In the genomic region with DNA sequence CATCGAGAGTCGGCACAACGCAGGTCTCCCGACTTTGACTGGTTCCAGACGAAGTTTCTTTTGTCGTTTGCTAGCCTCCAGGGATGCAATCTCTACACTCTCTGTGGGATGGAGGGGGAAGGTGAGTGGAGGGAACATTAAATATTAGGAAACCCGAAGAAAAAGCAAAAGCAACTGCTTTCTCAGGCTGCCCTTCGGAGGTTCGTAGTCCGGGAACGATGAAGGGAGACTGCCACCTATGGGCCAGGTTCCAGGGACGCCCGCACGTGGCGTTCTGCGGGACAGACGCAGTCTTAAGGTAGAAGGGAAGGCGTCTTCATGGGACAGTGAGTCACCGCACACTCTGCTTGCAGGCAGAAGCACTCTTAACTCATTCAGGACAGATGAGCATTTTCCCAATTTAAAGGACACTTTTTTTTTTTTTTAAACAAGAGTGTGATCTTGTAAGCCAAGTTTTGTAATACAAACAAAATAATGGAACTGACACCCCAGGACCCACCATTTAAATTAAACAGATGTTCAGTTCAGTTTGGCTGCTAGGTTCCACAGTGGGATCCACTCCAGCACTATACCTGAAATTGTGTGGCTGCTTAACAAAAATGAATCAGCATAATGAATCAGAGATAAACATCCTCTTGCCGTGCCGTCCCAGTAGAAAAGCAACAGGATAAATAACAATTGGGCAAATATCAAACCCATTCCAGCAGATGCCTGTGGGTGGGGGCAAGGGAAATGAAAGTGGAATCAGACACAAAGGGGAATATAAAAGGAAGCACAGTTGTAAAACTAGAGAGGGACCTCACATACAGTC, we compare ENCODE assay signal across 8 cellular contexts.
DNase-seq lines count a peak whose midpoint lies in the region; ATAC-seq, FAIRE-seq and TF ChIP-seq lines count a peak whose summit lies in the region.

No MANE protein-coding gene starts in this region.

- peaks cover 9% of the 10 kb centered on the region for H3K27me3 ChIP-seq in HUES48 (ENCODE audit: control insufficient read depth, insufficient read depth, low read length)

- no peaks in the 10 kb centered on the region for H3K9me3 Mint-ChIP-seq in naive thymus-derived CD8-positive, alpha-beta T cell
- H3K9me3 Mint-ChIP-seq in stimulated activated effector memory CD8-positive, alpha-beta T cell treated with anti-CD3 and anti-CD28 coated beads, Interleukin-12 subunit alpha, Interleukin-12 subunit beta, amount 100 ng/mL, for 72 hours = no peaks in the 10 kb centered on the region

- H3K27me3 Mint-ChIP-seq in naive thymus-derived CD8-positive, alpha-beta T cell = peaks cover 0 to 2% (median 0%) of the 10 kb centered on the region in 5 donors

- peak overlapping the region in 4 of 10 donors; percentile 13 to 84 (median 61) for H3K27ac Mint-ChIP-seq in naive thymus-derived CD8-positive, alpha-beta T cell
- no peak overlapping the region for H3K27ac Mint-ChIP-seq in stimulated activated effector memory CD8-positive, alpha-beta T cell treated with anti-CD3 and anti-CD28 coated beads, Interleukin-12 subunit alpha, Interleukin-12 subunit beta, amount 100 ng/mL, for 72 hours

- H3K4me1 Mint-ChIP-seq in naive thymus-derived CD8-positive, alpha-beta T cell = peaks cover 2 to 19% (median 10%) of the 10 kb centered on the region in 4 donors
- peaks cover 10% of the 10 kb centered on the region for H3K4me1 Mint-ChIP-seq in stimulated activated effector memory CD8-positive, alpha-beta T cell treated with anti-CD3 and anti-CD28 coated beads, Interleukin-12 subunit alpha, Interleukin-12 subunit beta, amount 100 ng/mL, for 72 hours

- no peaks in the 10 kb centered on the region for H3K36me3 ChIP-seq in HUES48 (ENCODE audit: control insufficient read depth, insufficient read depth, low read length)

- peak; percentile 83 for TF ChIP-seq CTCF in GM12864 (IDR thresholded peaks at IDR 0.05; ENCODE audit: low read depth, low read length, missing control alignments)

- POLR2A ChIA-PET in naive thymus-derived CD8-positive, alpha-beta T cell (lab: Charles Lee) = interaction anchor here (0.5 to 2.1 kb wide), 2 partner anchors 175 to 224 kb away, joined by 3 to 8 read pairs; no protein-coding TSS in a partner anchor

- ATAC-seq in naive thymus-derived CD8-positive, alpha-beta T cell = peak; percentile 99 to 100
- peak; percentile 98 for ATAC-seq in stimulated activated effector memory CD8-positive, alpha-beta T cell treated with anti-CD3 and anti-CD28 coated beads, Interleukin-12 subunit alpha, Interleukin-12 subunit beta, amount 100 ng/mL, for 72 hours

- H3K9ac ChIP-seq in HUES48 (ENCODE audit: low read depth, low read length) = peak overlapping the region; percentile 57

- H3K4me3 ChIP-seq in GM12864 (ENCODE audit: low read depth, low read length) (peak overlapping the region; percentile 25; the same call in 1 of the 2 replicates), HUES48 (ENCODE audit: low read depth, low read length) (peak overlapping the region; percentile 70)

- no peak overlapping the region for H3K27ac ChIP-seq in HUES48 (ENCODE audit: low read depth, low read length)

- peak; percentile 38 for DNase-seq in GM12864 (ENCODE audit: low read depth)
- DNase-seq in RCC 7860 (ENCODE audit: low spot score) = peak; percentile 77
- peak; percentile 61 to 62 for DNase-seq in activated T-helper 1 cell treated with anti-CD3 and anti-CD28 coated beads, Interleukin-2, amount 50 U/mL, for 16 hours (ENCODE audit: low read depth in 1 of 2, low spot score in 1 of 2)
- DNase-seq in fibroblast of peridontal ligament (ENCODE audit: extremely low read depth) = peak; percentile 78
- peak; percentile 58 to 86 (median 72) for DNase-seq in naive thymus-derived CD8-positive, alpha-beta T cell
- peak; percentile 49 to 82 for DNase-seq in stimulated activated effector memory CD8-positive, alpha-beta T cell treated with anti-CD3 and anti-CD28 coated beads, Interleukin-12 subunit alpha, Interleukin-12 subunit beta, amount 100 ng/mL, for 72 hours (ENCODE audit: low spot score in 2 of 2)
- DNase-seq in OCI-M2 (lab: John Stamatoyannopoulos, UW; ENCODE audit: unreplicated experiment) = no peak

- H3K36me3 Mint-ChIP-seq in naive thymus-derived CD8-positive, alpha-beta T cell = no peaks in the 10 kb centered on the region
- no peaks in the 10 kb centered on the region for H3K36me3 Mint-ChIP-seq in stimulated activated effector memory CD8-positive, alpha-beta T cell treated with anti-CD3 and anti-CD28 coated beads, Interleukin-12 subunit alpha, Interleukin-12 subunit beta, amount 100 ng/mL, for 72 hours

- peak overlapping the region; percentile 77 to 93 (median 88) for H3K4me3 Mint-ChIP-seq in naive thymus-derived CD8-positive, alpha-beta T cell
- peak overlapping the region; percentile 60 for H3K4me3 Mint-ChIP-seq in stimulated activated effector memory CD8-positive, alpha-beta T cell treated with anti-CD3 and anti-CD28 coated beads, Interleukin-12 subunit alpha, Interleukin-12 subunit beta, amount 100 ng/mL, for 72 hours

- H3K9me3 ChIP-seq in HUES48 (ENCODE audit: control insufficient read depth, insufficient read depth, low read length) = no peaks in the 10 kb centered on the region

- peaks cover 33% of the 10 kb centered on the region for H3K4me1 ChIP-seq in HUES48 (ENCODE audit: control insufficient read depth, insufficient read depth, low read length)

- peak; percentile 79 for FAIRE-seq in RCC 7860 (lab: Jason Lieb, UNC)
